In genomic region chr4:136442447-136442846, GRCh38 we compare ENCODE assay signal across 19 cellular contexts.
DNase-seq lines count a peak whose midpoint lies in the region; ATAC-seq and TF ChIP-seq lines count a peak whose summit lies in the region.
"Had no signal": no experiment of that assay in that cellular context is flagged by ENCODE, and none has a peak within 500 bp of the region (broad histone marks: within the 10 kb centered on the region; RNA-seq: fewer than 3 reads in every experiment).

No MANE protein-coding gene starts in this region.

- no peak overlapping the region for H3K27ac Mint-ChIP-seq in T-cell
- H3K27ac Mint-ChIP-seq: B cell; CD4-positive, CD25-positive, alpha-beta regulatory T cell; CD8-positive, alpha-beta T cell; GM23338; HFFc6 had no signal

- no peaks in the 10 kb centered on the region for H3K36me3 Mint-ChIP-seq in T-cell
- H3K36me3 Mint-ChIP-seq: CD4-positive, CD25-positive, alpha-beta regulatory T cell; CD8-positive, alpha-beta T cell had no signal

- H3K9me3 ChIP-seq in mucosa of descending colon (no peaks in the 10 kb centered on the region), spleen (no peaks in the 10 kb centered on the region)
- H3K9me3 ChIP-seq: Caco-2, HAP-1 had no signal

- H3K9me3 Mint-ChIP-seq in T-cell: peaks cover 0 to 5% (median 5%) of the 10 kb centered on the region in 3 donors

- no peak for TF ChIP-seq CTCF in mucosa of descending colon (IDR thresholded peaks at IDR 0.05)
- no peak for TF ChIP-seq CTCF in spleen (IDR thresholded peaks at IDR 0.05 in 8 of 11, conservative IDR thresholded peaks at IDR 0.05 in 3 of 11)

- DNase-seq in Right ventricle myocardium inferior (ENCODE audit: missing footprints) (peak; percentile 37), left cardiac atrium (no peak), mucosa of descending colon (no peak), spleen (peak; percentile 64), NCI-H1436 (lab: John Stamatoyannopoulos, UW) (no peak), T-cell (no peak)
- DNase-seq: CD4-positive, CD25-positive, alpha-beta regulatory T cell; CD8-positive, alpha-beta T cell; DMS153; DND-41; HFFc6 had no signal

- no peak for TF ChIP-seq POLR2A in spleen (IDR thresholded peaks at IDR 0.05)

- no peak overlapping the region for H3K4me3 Mint-ChIP-seq in T-cell
- H3K4me3 Mint-ChIP-seq: B cell; CD4-positive, CD25-positive, alpha-beta regulatory T cell; CD8-positive, alpha-beta T cell; GM23338; HFFc6 had no signal

- H3K4me1 ChIP-seq in mucosa of descending colon (ENCODE audit: low read depth): no peaks in the 10 kb centered on the region
- H3K4me1 ChIP-seq in spleen: no peaks in the 10 kb centered on the region
- H3K4me1 ChIP-seq: BLaER1, Caco-2, HAP-1 had no signal

- POLR2A ChIA-PET in T-cell (lab: Charles Lee): no interaction called here

- H3K27me3 ChIP-seq in spleen (replicated peaks in 1 of 7): no peaks in the 10 kb centered on the region
- H3K27me3 ChIP-seq: BLaER1 had no signal

- H3K4me3 ChIP-seq in mucosa of descending colon: no peak overlapping the region
- no peak overlapping the region for H3K4me3 ChIP-seq in spleen
- H3K4me3 ChIP-seq: BLaER1, GM23338, HAP-1 had no signal

- no peaks in the 10 kb centered on the region for H3K27me3 Mint-ChIP-seq in T-cell
- H3K27me3 Mint-ChIP-seq: B cell; CD4-positive, CD25-positive, alpha-beta regulatory T cell had no signal

- 88 to 99% (median 89%) methylated on average over 2 to 5 of the region's 5 CpGs for WGBS in spleen, 5 donors

- no peak overlapping the region for H3K27ac ChIP-seq in spleen
- H3K27ac ChIP-seq: 22Rv1, BLaER1, C4-2B had no signal

- H3K4me1 Mint-ChIP-seq in T-cell: no peaks in the 10 kb centered on the region
- H3K4me1 Mint-ChIP-seq: B cell; CD4-positive, CD25-positive, alpha-beta regulatory T cell; GM23338 had no signal

- CTCF ChIA-PET in T-cell (lab: Charles Lee): no interaction called here

- intact Hi-C loops in Right ventricle myocardium inferior (cut with DNase I): no loop called here
- intact Hi-C loops in left cardiac atrium (cut with DNase I): no loop called here
- intact Hi-C loops in mucosa of descending colon (cut with DNase I, micrococcal nuclease): no loop called here
- intact Hi-C loops in spleen (cut with DNase I; ENCODE audit: low total_unique reads): no loop called here

- no peak for ATAC-seq in Right ventricle myocardium inferior
- no peak for ATAC-seq in left cardiac atrium
- peak; percentile 20 for ATAC-seq in mucosa of descending colon
- no peak for ATAC-seq in GM19455 (IDR thresholded peaks at IDR 0.05; ENCODE audit: unreplicated experiment)
- ATAC-seq in T-cell (replicated peaks in 1 of 4): no peak
- ATAC-seq: CD8-positive, alpha-beta T cell; GM23338 had no signal

- H3K36me3 ChIP-seq in mucosa of descending colon (ENCODE audit: low read depth) (no peaks in the 10 kb centered on the region), spleen (no peaks in the 10 kb centered on the region)
- H3K36me3 ChIP-seq: BLaER1, HAP-1 had no signal

Comparison
In these comparisons a context has a peak if more than half of its experiments do, and no peak if none do; other contexts are left out.
1. DNase-seq: peak in Right ventricle myocardium inferior (single experiment) and spleen (single experiment); none in left cardiac atrium (single experiment), mucosa of descending colon (0 of 3), NCI-H1436 (single experiment) and T-cell (0 of 34).